1 cellular context compared by ENCODE assay signal in the genomic region with DNA sequence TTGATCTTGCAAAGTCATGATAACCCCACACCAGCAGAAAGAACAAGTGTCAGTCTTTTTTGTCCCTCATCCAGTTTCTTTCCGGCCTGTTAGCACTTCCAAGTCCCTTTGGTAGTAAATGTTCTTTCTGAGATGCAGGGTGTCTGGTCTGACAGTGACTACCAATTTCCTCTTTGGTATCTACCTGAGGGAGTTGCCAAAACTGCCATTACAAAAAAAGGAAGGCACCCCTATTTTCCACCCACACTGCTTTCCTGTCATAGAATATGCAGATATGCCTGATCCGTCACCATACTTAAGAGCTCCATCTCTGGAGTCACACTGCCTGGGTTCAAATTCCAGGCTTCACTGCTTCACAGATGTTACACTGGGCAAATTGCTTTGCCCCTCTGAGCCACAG.
TF ChIP-seq lines count a peak whose summit lies in the region.

No MANE protein-coding gene starts in this region.

TF ChIP-seq in GM23338, 12 proteins besides CTCF, POLR2A, EP300 and RAD21 (continued from another document):
- TF ChIP-seq, protein P1, sequence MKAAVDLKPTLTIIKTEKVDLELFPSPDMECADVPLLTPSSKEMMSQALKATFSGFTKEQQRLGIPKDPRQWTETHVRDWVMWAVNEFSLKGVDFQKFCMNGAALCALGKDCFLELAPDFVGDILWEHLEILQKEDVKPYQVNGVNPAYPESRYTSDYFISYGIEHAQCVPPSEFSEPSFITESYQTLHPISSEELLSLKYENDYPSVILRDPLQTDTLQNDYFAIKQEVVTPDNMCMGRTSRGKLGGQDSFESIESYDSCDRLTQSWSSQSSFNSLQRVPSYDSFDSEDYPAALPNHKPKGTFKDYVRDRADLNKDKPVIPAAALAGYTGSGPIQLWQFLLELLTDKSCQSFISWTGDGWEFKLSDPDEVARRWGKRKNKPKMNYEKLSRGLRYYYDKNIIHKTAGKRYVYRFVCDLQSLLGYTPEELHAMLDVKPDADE (IDR thresholded peaks at IDR 0.05), result no peak
- TF ChIP-seq, protein P2, sequence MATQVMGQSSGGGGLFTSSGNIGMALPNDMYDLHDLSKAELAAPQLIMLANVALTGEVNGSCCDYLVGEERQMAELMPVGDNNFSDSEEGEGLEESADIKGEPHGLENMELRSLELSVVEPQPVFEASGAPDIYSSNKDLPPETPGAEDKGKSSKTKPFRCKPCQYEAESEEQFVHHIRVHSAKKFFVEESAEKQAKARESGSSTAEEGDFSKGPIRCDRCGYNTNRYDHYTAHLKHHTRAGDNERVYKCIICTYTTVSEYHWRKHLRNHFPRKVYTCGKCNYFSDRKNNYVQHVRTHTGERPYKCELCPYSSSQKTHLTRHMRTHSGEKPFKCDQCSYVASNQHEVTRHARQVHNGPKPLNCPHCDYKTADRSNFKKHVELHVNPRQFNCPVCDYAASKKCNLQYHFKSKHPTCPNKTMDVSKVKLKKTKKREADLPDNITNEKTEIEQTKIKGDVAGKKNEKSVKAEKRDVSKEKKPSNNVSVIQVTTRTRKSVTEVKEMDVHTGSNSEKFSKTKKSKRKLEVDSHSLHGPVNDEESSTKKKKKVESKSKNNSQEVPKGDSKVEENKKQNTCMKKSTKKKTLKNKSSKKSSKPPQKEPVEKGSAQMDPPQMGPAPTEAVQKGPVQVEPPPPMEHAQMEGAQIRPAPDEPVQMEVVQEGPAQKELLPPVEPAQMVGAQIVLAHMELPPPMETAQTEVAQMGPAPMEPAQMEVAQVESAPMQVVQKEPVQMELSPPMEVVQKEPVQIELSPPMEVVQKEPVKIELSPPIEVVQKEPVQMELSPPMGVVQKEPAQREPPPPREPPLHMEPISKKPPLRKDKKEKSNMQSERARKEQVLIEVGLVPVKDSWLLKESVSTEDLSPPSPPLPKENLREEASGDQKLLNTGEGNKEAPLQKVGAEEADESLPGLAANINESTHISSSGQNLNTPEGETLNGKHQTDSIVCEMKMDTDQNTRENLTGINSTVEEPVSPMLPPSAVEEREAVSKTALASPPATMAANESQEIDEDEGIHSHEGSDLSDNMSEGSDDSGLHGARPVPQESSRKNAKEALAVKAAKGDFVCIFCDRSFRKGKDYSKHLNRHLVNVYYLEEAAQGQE (IDR thresholded peaks at IDR 0.05; ENCODE audit: unreplicated experiment), result no peak
- TF ChIP-seq, protein P3, sequence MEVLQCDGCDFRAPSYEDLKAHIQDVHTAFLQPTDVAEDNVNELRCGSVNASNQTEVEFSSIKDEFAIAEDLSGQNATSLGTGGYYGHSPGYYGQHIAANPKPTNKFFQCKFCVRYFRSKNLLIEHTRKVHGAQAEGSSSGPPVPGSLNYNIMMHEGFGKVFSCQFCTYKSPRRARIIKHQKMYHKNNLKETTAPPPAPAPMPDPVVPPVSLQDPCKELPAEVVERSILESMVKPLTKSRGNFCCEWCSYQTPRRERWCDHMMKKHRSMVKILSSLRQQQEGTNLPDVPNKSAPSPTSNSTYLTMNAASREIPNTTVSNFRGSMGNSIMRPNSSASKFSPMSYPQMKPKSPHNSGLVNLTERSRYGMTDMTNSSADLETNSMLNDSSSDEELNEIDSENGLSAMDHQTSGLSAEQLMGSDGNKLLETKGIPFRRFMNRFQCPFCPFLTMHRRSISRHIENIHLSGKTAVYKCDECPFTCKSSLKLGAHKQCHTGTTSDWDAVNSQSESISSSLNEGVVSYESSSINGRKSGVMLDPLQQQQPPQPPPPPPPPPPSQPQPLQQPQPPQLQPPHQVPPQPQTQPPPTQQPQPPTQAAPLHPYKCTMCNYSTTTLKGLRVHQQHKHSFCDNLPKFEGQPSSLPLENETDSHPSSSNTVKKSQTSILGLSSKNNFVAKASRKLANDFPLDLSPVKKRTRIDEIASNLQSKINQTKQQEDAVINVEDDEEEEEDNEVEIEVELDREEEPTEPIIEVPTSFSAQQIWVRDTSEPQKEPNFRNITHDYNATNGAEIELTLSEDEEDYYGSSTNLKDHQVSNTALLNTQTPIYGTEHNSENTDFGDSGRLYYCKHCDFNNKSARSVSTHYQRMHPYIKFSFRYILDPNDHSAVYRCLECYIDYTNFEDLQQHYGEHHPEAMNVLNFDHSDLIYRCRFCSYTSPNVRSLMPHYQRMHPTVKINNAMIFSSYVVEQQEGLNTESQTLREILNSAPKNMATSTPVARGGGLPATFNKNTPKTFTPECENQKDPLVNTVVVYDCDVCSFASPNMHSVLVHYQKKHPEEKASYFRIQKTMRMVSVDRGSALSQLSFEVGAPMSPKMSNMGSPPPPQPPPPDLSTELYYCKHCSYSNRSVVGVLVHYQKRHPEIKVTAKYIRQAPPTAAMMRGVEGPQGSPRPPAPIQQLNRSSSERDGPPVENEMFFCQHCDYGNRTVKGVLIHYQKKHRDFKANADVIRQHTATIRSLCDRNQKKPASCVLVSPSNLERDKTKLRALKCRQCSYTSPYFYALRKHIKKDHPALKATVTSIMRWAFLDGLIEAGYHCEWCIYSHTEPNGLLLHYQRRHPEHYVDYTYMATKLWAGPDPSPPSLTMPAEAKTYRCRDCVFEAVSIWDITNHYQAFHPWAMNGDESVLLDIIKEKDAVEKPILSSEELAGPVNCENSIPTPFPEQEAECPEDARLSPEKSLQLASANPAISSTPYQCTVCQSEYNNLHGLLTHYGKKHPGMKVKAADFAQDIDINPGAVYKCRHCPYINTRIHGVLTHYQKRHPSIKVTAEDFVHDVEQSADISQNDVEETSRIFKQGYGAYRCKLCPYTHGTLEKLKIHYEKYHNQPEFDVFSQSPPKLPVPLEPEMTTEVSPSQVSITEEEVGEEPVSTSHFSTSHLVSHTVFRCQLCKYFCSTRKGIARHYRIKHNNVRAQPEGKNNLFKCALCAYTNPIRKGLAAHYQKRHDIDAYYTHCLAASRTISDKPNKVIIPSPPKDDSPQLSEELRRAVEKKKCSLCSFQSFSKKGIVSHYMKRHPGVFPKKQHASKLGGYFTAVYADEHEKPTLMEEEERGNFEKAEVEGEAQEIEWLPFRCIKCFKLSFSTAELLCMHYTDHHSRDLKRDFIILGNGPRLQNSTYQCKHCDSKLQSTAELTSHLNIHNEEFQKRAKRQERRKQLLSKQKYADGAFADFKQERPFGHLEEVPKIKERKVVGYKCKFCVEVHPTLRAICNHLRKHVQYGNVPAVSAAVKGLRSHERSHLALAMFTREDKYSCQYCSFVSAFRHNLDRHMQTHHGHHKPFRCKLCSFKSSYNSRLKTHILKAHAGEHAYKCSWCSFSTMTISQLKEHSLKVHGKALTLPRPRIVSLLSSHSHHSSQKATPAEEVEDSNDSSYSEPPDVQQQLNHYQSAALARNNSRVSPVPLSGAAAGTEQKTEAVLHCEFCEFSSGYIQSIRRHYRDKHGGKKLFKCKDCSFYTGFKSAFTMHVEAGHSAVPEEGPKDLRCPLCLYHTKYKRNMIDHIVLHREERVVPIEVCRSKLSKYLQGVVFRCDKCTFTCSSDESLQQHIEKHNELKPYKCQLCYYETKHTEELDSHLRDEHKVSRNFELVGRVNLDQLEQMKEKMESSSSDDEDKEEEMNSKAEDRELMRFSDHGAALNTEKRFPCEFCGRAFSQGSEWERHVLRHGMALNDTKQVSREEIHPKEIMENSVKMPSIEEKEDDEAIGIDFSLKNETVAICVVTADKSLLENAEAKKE (CRISPR knock-in tag; IDR thresholded peaks at IDR 0.05), result no peak
- TF ChIP-seq NANOG (IDR thresholded peaks at IDR 0.05; ENCODE audit: borderline replicate concordance) (no peak), STAT1 (IDR thresholded peaks at IDR 0.05; ENCODE audit: unreplicated experiment) (no peak)
